In the genomic region with DNA sequence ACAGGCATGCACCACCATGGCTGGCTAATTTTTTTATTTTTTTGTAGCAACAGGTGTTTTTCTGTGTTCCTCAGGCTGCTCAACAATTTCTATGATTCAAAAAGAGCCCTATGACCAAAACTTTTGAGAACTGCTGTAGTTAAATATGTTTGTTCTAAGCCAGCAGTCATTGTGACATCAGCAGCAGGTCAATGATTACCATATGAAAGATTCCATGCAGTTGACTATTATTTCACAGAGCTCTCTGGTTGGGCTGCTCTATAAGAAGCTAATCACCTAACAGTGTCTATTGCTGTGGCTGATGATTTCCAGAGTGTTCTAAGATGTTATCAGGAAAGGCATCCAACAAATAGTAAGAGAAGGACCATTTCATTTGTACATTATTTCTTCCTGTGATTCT, we compare ENCODE assay signal across 24 cellular contexts. TPM values are rescaled to one million over a fixed set of nuclear protein-coding genes. Genes with fewer than 3 reads are reported as not detected.
DNase-seq lines count a peak whose midpoint lies in the region; ATAC-seq and TF ChIP-seq lines count a peak whose summit lies in the region.
"Had no signal": no experiment of that assay in that cellular context is flagged by ENCODE, and none has a peak within 500 bp of the region (broad histone marks: within the 10 kb centered on the region; RNA-seq: fewer than 3 reads in every experiment).

Gene CCDC54, plus strand, starts transcription at position 289 of the 400 bp plus-strand sequence. CDS start 149 bp downstream, outside the sequence.

- H3F3A ChIP-seq in GM23248 (ENCODE audit: insufficient read depth) = no peaks in the 10 kb centered on the region

- no peaks in the 10 kb centered on the region for H3K27me3 ChIP-seq in GM23248 (replicated peaks; ENCODE audit: insufficient read depth)

- H3K4me3 ChIP-seq in GM23248 (no peak within 1 kb of the TSS), epithelial cell of proximal tubule (ENCODE audit: low read depth, low read length) (no peak within 1 kb of the TSS)

- intact Hi-C loops in Right ventricle myocardium inferior (cut with DNase I) (no loop called here), CD14-positive monocyte (cut with micrococcal nuclease) (no loop called here)

- H3K4me1 ChIP-seq in GM23248 (ENCODE audit: insufficient read depth) = no peaks in the 10 kb centered on the region

- POLR2A ChIA-PET in T-cell (lab: Charles Lee) = no interaction called here

- no peaks in the 10 kb centered on the region for H3K36me3 ChIP-seq in GM23248 (ENCODE audit: low read depth)

- H3K9me3 ChIP-seq in GM23248 (ENCODE audit: low read depth) = no peaks in the 10 kb centered on the region

- H3K9me3 Mint-ChIP-seq in T-cell = no peaks in the 10 kb centered on the region
- H3K9me3 Mint-ChIP-seq in CD14-positive monocyte = peaks cover 0 to 2% (median 0%) of the 10 kb centered on the region in 7 donors
- H3K9me3 Mint-ChIP-seq: CD8-positive, alpha-beta memory T cell had no signal

- CTCF ChIA-PET in T-cell (lab: Charles Lee) = no interaction called here

- peaks cover 10 to 14% of the 10 kb centered on the region in 2 donors for H3K27me3 Mint-ChIP-seq in T-cell
- peaks cover 0 to 3% (median 0%) of the 10 kb centered on the region in 3 donors for H3K27me3 Mint-ChIP-seq in CD14-positive monocyte (ENCODE audit: low read depth in 3 of 3)

- DNase-seq in GM23248 (peak; percentile 22), epithelial cell of proximal tubule (ENCODE audit: low read depth) (peak; percentile 80), glomerular visceral epithelial cell (ENCODE audit: extremely low spot score) (peak; percentile 37), T-cell (no peak), Right ventricle myocardium inferior (ENCODE audit: missing footprints) (no peak), CD14-positive monocyte (ENCODE audit: low spot score) (no peak)
- no peak for DNase-seq in stimulated activated CD4-positive, alpha-beta T cell treated with anti-CD3 and anti-CD28 coated beads, Interleukin-2, amount 100 ng/mL, for 48 hours
- DNase-seq: AML-193; C1 segment of cervical spinal cord; CD8-positive, alpha-beta memory T cell; DMS53; EL; KG1; NCI-H1092; NCI-H1436; NCI-H1930; NCI-H2227 treated with DMSO at 0.1 percent for 48 hours; NCI-H510A; NCI-H748 treated with DMSO at 0.1 percent for 48 hours had no signal

- in situ Hi-C loops in GM23248 (cut with MboI) = no loop called here

- no peaks in the 10 kb centered on the region for H3K36me3 Mint-ChIP-seq in T-cell
- no peaks in the 10 kb centered on the region for H3K36me3 Mint-ChIP-seq in CD14-positive monocyte
- H3K36me3 Mint-ChIP-seq: CD8-positive, alpha-beta memory T cell had no signal

- H4K20me1 ChIP-seq in GM23248 (ENCODE audit: insufficient read depth) = no peaks in the 10 kb centered on the region

- H3K27ac Mint-ChIP-seq in T-cell = no peak within 1 kb of the TSS
- H3K27ac Mint-ChIP-seq in CD14-positive monocyte = no peak within 1 kb of the TSS
- H3K27ac Mint-ChIP-seq: CD8-positive, alpha-beta memory T cell had no signal

- H3K4me2 ChIP-seq in GM23248 (ENCODE audit: unreplicated experiment) = no peak within 1 kb of the TSS

- H3K27ac ChIP-seq in GM23248 = no peak within 1 kb of the TSS
- H3K27ac ChIP-seq: HL-60 had no signal

- H3K9ac ChIP-seq in GM23248 = no peak within 1 kb of the TSS

- ATAC-seq in T-cell (replicated peaks in 1 of 4) (no peak), Right ventricle myocardium inferior (no peak)
- ATAC-seq: HepG2, SK-N-SH treated with all-trans-retinoic acid at 6 μM for 48 hours had no signal

- H2AFZ ChIP-seq in GM23248 = no peak within 1 kb of the TSS

- H3K9me2 ChIP-seq in GM23248 (ENCODE audit: insufficient read depth) = no peaks in the 10 kb centered on the region

- no peak for TF ChIP-seq CTCF in epithelial cell of proximal tubule (conservative IDR thresholded peaks at IDR 0.05; ENCODE audit: low read depth, low read length)
- no peak for TF ChIP-seq CTCF in CD14-positive monocyte (IDR thresholded peaks at IDR 0.05)

- no peak within 1 kb of the TSS for H3K4me3 Mint-ChIP-seq in T-cell
- no peak within 1 kb of the TSS for H3K4me3 Mint-ChIP-seq in CD14-positive monocyte
- H3K4me3 Mint-ChIP-seq: CD8-positive, alpha-beta memory T cell had no signal

- no peaks in the 10 kb centered on the region for H3K79me2 ChIP-seq in GM23248 (ENCODE audit: insufficient read depth)

- H3K4me1 Mint-ChIP-seq in T-cell = no peaks in the 10 kb centered on the region
- no peaks in the 10 kb centered on the region for H3K4me1 Mint-ChIP-seq in CD14-positive monocyte
- H3K4me1 Mint-ChIP-seq: CD8-positive, alpha-beta memory T cell had no signal

RNA-seq across cellular contexts. Expression of gene CCDC54, which starts in this region (rescaled TPM):
- not detected in 2 replicates for total RNA-seq in GM23248 (2014; rRNA removed; shearing (Covaris generic))
- 0.16 and 0.52 TPM in 2 replicates for polyA plus RNA-seq in GM23248 (2016; fragmentation: Nextera tagmentation; extraction: Ambion mirVana)
- not detected in 2 replicates for total RNA-seq in epithelial cell of proximal tubule
- total RNA-seq in T-cell = not detected
- not detected for total RNA-seq in Right ventricle myocardium inferior
- not detected for polyA plus RNA-seq in CD14-positive monocyte
- total RNA-seq: CD8-positive, alpha-beta memory T cell; H1; HepG2; HT-29 had no signal
- polyA plus RNA-seq: H1, HepG2 had no signal

Comparison
In these comparisons a context has a peak if more than half of its experiments do, and no peak if none do; other contexts are left out.
1. Peak in DNase-seq in GM23248; RNA of the gene not detected or under 1 TPM.
2. Peak in DNase-seq in epithelial cell of proximal tubule; RNA of the gene not detected or under 1 TPM.